Comparison of ENCODE assay signal across 9 cellular contexts in the genomic region with DNA sequence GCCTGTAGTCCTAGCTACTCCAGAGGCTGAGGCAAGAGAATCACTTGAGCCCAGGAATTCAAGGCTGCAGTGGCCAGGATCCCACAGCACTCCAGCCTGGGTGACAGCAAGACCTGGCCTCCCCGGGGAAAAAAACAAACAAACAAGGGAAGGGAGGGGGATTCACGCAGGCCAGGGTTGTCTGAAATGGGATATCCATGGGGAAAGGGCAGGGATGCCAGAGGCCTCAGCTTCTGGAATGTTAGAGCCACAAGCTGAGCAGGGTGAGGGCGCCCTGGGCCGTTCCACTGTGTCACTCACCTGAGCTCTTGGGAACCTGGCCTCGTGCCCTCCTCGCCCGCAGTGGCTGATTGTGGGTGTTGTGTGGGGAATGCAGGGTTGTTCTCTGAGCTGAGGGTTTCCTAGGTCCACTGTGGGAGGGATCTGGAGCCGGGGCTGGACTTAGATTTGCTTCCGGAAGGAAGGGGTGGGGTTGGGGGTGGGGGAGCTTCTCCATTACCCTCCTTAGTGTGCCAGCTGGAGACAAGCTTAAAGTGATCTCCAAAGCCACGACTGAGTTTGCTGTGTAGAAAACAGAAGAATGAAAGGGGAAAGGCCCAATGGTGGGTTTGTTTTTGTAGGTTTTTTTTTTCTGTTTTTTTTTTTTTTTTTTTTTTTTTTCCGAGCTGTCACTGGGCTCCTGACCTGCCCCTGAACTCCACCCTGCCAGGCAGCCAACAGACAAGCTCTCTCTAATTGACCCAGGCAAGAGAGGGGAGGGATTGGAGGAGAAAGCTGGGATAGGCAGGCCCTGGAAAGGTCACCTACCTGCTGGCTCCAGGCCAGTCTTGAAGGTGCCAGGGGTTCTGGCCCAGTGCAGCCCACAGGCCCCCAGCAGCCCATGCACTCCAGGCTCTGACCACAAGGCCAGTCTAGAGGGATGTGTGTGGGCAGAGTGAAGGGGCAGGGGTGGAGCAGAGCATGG. TPM values are rescaled to one million over a fixed set of nuclear protein-coding genes. Genes with fewer than 3 reads are reported as not detected.
DNase-seq lines count a peak whose midpoint lies in the region; ATAC-seq and TF ChIP-seq lines count a peak whose summit lies in the region.
"Had no signal": no experiment of that assay in that cellular context is flagged by ENCODE, and none has a peak within 500 bp of the region (broad histone marks: within the 10 kb centered on the region; RNA-seq: fewer than 3 reads in every experiment).

A gene (minus strand): TSS at position 414 of the 964 bp plus-strand sequence. CDS start 1,189 bp downstream, outside the sequence.

- peaks cover 9% of the 10 kb centered on the region for H3K4me1 Mint-ChIP-seq in activated CD8-positive, alpha-beta memory T cell treated with anti-CD3 and anti-CD28 coated beads, Interleukin-2, amount 10 ng/mL, durations not matched to agents 7 days and 5 days
- H3K4me1 Mint-ChIP-seq in activated T-helper 1 cell treated with anti-CD3 and anti-CD28 coated beads, Interleukin-12 subunit alpha, Interleukin-12 subunit beta, Interleukin-2, Interleukin-4 antibody, amounts not matched to agents 30 ng/mL and 10 ng/mL and 1 ng/mL, durations not matched to agents 14 hours and 24 hours and 36 hours (ENCODE audit: low read depth), result no peaks in the 10 kb centered on the region

- H3K4me3 Mint-ChIP-seq in activated CD8-positive, alpha-beta memory T cell treated with anti-CD3 and anti-CD28 coated beads, Interleukin-2, amount 10 ng/mL, durations not matched to agents 7 days and 5 days, result no peak within 1 kb of the TSS
- H3K4me3 Mint-ChIP-seq in activated T-helper 1 cell treated with anti-CD3 and anti-CD28 coated beads, Interleukin-12 subunit alpha, Interleukin-12 subunit beta, Interleukin-2, Interleukin-4 antibody, amounts not matched to agents 30 ng/mL and 10 ng/mL and 1 ng/mL, durations not matched to agents 14 hours and 24 hours and 36 hours, result no peak within 1 kb of the TSS
- H3K4me3 Mint-ChIP-seq: central memory CD8-positive, alpha-beta T cell had no signal

- H3K4me3 ChIP-seq in lower lobe of right lung (peak within 1 kb of the TSS; percentile 53), thymus (ENCODE audit: low read length) (no peak within 1 kb of the TSS)

- no peaks in the 10 kb centered on the region for H3K9me3 Mint-ChIP-seq in activated CD8-positive, alpha-beta memory T cell treated with anti-CD3 and anti-CD28 coated beads, Interleukin-2, amount 10 ng/mL, durations not matched to agents 7 days and 5 days (ENCODE audit: low read depth)
- no peaks in the 10 kb centered on the region for H3K9me3 Mint-ChIP-seq in activated T-helper 1 cell treated with anti-CD3 and anti-CD28 coated beads, Interleukin-12 subunit alpha, Interleukin-12 subunit beta, Interleukin-2, Interleukin-4 antibody, amounts not matched to agents 30 ng/mL and 10 ng/mL and 1 ng/mL, durations not matched to agents 14 hours and 24 hours and 36 hours
- H3K9me3 Mint-ChIP-seq: central memory CD8-positive, alpha-beta T cell had no signal

- TF ChIP-seq CTCF in lower lobe of right lung (IDR thresholded peaks at IDR 0.05), result no peak

- WGBS in thymus, result 43% methylated on average over 11 of the region's 11 CpGs

- DNase-seq in activated CD8-positive, alpha-beta memory T cell treated with anti-CD3 and anti-CD28 coated beads, Interleukin-2, amount 10 ng/mL, durations not matched to agents 7 days and 5 days, result no peak
- no peak for DNase-seq in activated CD8-positive, alpha-beta memory T cell treated with anti-CD3 and anti-CD28 coated beads, Interleukin-2, amount 50 U/mL, for 4 hours
- peak; percentile 73 to 89 for DNase-seq in T47D (ENCODE audit: low read depth in 1 of 2, low spot score in 1 of 2)
- DNase-seq in lower lobe of right lung, result peak; percentile 90
- DNase-seq in KG1 (lab: John Stamatoyannopoulos, UW), result no peak
- no peak for DNase-seq in medulla oblongata (ENCODE audit: extremely low spot score)
- no peak for DNase-seq in activated T-helper 1 cell treated with anti-CD3 and anti-CD28 coated beads, Interleukin-12 subunit alpha, Interleukin-12 subunit beta, Interleukin-2, Interleukin-4 antibody, amounts not matched to agents 30 ng/mL and 10 ng/mL and 1 ng/mL, durations not matched to agents 14 hours and 24 hours and 36 hours (ENCODE audit: low spot score)

- H3K27me3 ChIP-seq in lower lobe of right lung (ENCODE audit: low read depth) (no peaks in the 10 kb centered on the region), thymus (ENCODE audit: control insufficient read depth, insufficient read depth) (no peaks in the 10 kb centered on the region)

- H3K36me3 ChIP-seq in lower lobe of right lung (peaks cover 4% of the 10 kb centered on the region), thymus (ENCODE audit: control insufficient read depth, insufficient read depth) (no peaks in the 10 kb centered on the region)

- no peaks in the 10 kb centered on the region for H3K36me3 Mint-ChIP-seq in activated CD8-positive, alpha-beta memory T cell treated with anti-CD3 and anti-CD28 coated beads, Interleukin-2, amount 10 ng/mL, durations not matched to agents 7 days and 5 days
- no peaks in the 10 kb centered on the region for H3K36me3 Mint-ChIP-seq in activated T-helper 1 cell treated with anti-CD3 and anti-CD28 coated beads, Interleukin-12 subunit alpha, Interleukin-12 subunit beta, Interleukin-2, Interleukin-4 antibody, amounts not matched to agents 30 ng/mL and 10 ng/mL and 1 ng/mL, durations not matched to agents 14 hours and 24 hours and 36 hours (ENCODE audit: low read depth)

- CTCF ChIA-PET in activated CD8-positive, alpha-beta memory T cell treated with anti-CD3 and anti-CD28 coated beads, Interleukin-2, amount 10 ng/mL, durations not matched to agents 7 days and 5 days (lab: Charles Lee), result interaction anchor here (0.9 kb wide), 1 partner anchor 14 kb away, joined by 3 read pairs; a partner anchor contains a TSS

- H3K27ac ChIP-seq in lower lobe of right lung (peak within 1 kb of the TSS; percentile 78), thymus (ENCODE audit: low read depth) (peak within 1 kb of the TSS; percentile 77)

- no peak within 1 kb of the TSS for H3K27ac Mint-ChIP-seq in activated CD8-positive, alpha-beta memory T cell treated with anti-CD3 and anti-CD28 coated beads, Interleukin-2, amount 10 ng/mL, durations not matched to agents 7 days and 5 days
- no peak within 1 kb of the TSS for H3K27ac Mint-ChIP-seq in activated T-helper 1 cell treated with anti-CD3 and anti-CD28 coated beads, Interleukin-12 subunit alpha, Interleukin-12 subunit beta, Interleukin-2, Interleukin-4 antibody, amounts not matched to agents 30 ng/mL and 10 ng/mL and 1 ng/mL, durations not matched to agents 14 hours and 24 hours and 36 hours

- intact Hi-C loops in lower lobe of right lung (cut with DNase I), result no loop called here
- intact Hi-C loops in activated T-helper 1 cell treated with anti-CD3 and anti-CD28 coated beads, Interleukin-12 subunit alpha, Interleukin-12 subunit beta, Interleukin-2, Interleukin-4 antibody, amounts not matched to agents 30 ng/mL and 10 ng/mL and 1 ng/mL, durations not matched to agents 14 hours and 24 hours and 36 hours (cut with micrococcal nuclease), result loop anchor here (10.0 kb wide), 1 partner anchor 115 kb away; a partner anchor contains a TSS

- in situ Hi-C loops in T47D (cut with HindIII; ENCODE audit: low pct_unique_long_range_greater_than_20kb, low sequenced_read_pairs), result no loop called here

- H3K4me1 ChIP-seq in lower lobe of right lung (peaks cover 31% of the 10 kb centered on the region), thymus (ENCODE audit: control insufficient read depth, insufficient read depth, low read length) (peaks cover 5% of the 10 kb centered on the region)

- no peak for ATAC-seq in activated CD8-positive, alpha-beta memory T cell treated with anti-CD3 and anti-CD28 coated beads, Interleukin-2, amount 10 ng/mL, durations not matched to agents 7 days and 5 days
- ATAC-seq in lower lobe of right lung, result peak; percentile 84 to 88

- no peaks in the 10 kb centered on the region for H3K27me3 Mint-ChIP-seq in activated CD8-positive, alpha-beta memory T cell treated with anti-CD3 and anti-CD28 coated beads, Interleukin-2, amount 10 ng/mL, durations not matched to agents 7 days and 5 days
- no peaks in the 10 kb centered on the region for H3K27me3 Mint-ChIP-seq in activated T-helper 1 cell treated with anti-CD3 and anti-CD28 coated beads, Interleukin-12 subunit alpha, Interleukin-12 subunit beta, Interleukin-2, Interleukin-4 antibody, amounts not matched to agents 30 ng/mL and 10 ng/mL and 1 ng/mL, durations not matched to agents 14 hours and 24 hours and 36 hours (ENCODE audit: insufficient read depth)
- H3K27me3 Mint-ChIP-seq: central memory CD8-positive, alpha-beta T cell had no signal

- H3K9me3 ChIP-seq in lower lobe of right lung (no peaks in the 10 kb centered on the region), thymus (ENCODE audit: control insufficient read depth) (no peaks in the 10 kb centered on the region)

RNA-seq across cellular contexts. Expression of the gene that starts here (rescaled TPM):
- 10 to 100 TPM; 13.5 to 14.1 TPM for total RNA-seq in activated CD8-positive, alpha-beta memory T cell treated with anti-CD3 and anti-CD28 coated beads, Interleukin-2, amount 10 ng/mL, durations not matched to agents 7 days and 5 days
- total RNA-seq in lower lobe of right lung, result 50.2 TPM
- polyA plus RNA-seq in thymus, result 25.9 TPM
- 8.4 and 8.9 TPM in 2 replicates for total RNA-seq in activated T-helper 1 cell treated with anti-CD3 and anti-CD28 coated beads, Interleukin-12 subunit alpha, Interleukin-12 subunit beta, Interleukin-2, Interleukin-4 antibody, amounts not matched to agents 30 ng/mL and 10 ng/mL and 1 ng/mL, durations not matched to agents 14 hours and 24 hours and 36 hours

Comparison
In these comparisons a context has a peak if more than half of its experiments do, and no peak if none do; other contexts are left out.
1. DNase-seq: peak in T47D (2 of 2) and lower lobe of right lung (single experiment); none in activated CD8-positive, alpha-beta memory T cell treated with anti-CD3 and anti-CD28 coated beads, Interleukin-2, amount 10 ng/mL, durations not matched to agents 7 days and 5 days (single experiment), activated CD8-positive, alpha-beta memory T cell treated with anti-CD3 and anti-CD28 coated beads, Interleukin-2, amount 50 U/mL, for 4 hours (single experiment), KG1 (single experiment), medulla oblongata (single experiment) and activated T-helper 1 cell treated with anti-CD3 and anti-CD28 coated beads, Interleukin-12 subunit alpha, Interleukin-12 subunit beta, Interleukin-2, Interleukin-4 antibody, amounts not matched to agents 30 ng/mL and 10 ng/mL and 1 ng/mL, durations not matched to agents 14 hours and 24 hours and 36 hours (single experiment).